ENCODE assay signal across 9 cellular contexts in genomic region chr11:130390071-130390758, GRCh38. TPM values are rescaled to one million over a fixed set of nuclear protein-coding genes. Genes with fewer than 3 reads are reported as not detected.
DNase-seq lines count a peak whose midpoint lies in the region; ATAC-seq, FAIRE-seq and TF ChIP-seq lines count a peak whose summit lies in the region.
"Had no signal": no experiment of that assay in that cellular context is flagged by ENCODE, and none has a peak within 500 bp of the region (broad histone marks: within the 10 kb centered on the region; RNA-seq: fewer than 3 reads in every experiment).

No MANE protein-coding gene starts in this region.

- H3K9me3 ChIP-seq in BLaER1: no peaks in the 10 kb centered on the region
- H3K9me3 ChIP-seq in mesenchymal stem cell (ENCODE audit: control insufficient read depth, low read length): no peaks in the 10 kb centered on the region

- H3K27me3 Mint-ChIP-seq in activated CD4-positive, alpha-beta T cell treated with anti-CD3 and anti-CD28 coated beads, Interleukin-2, amount 10 ng/mL, durations not matched to agents 24 days and 14 days: peaks cover 9% of the 10 kb centered on the region

- no peak overlapping the region for H2AFZ ChIP-seq in mesenchymal stem cell (ENCODE audit: low read depth, low read length)

- FAIRE-seq in GM12891 (lab: Jason Lieb, UNC): no peak

- DNase-seq in NCI-H1092 (lab: John Stamatoyannopoulos, UW): peak; percentile 7
- DNase-seq in cardiac fibroblast (ENCODE audit: low read depth in 2 of 2): peak; percentile 82
- DNase-seq in mesenchymal stem cell: peak; percentile 90
- no peak for DNase-seq in NCI-H524 (lab: John Stamatoyannopoulos, UW)
- no peak for DNase-seq in GM12891 (ENCODE audit: insufficient read length, low spot score)
- no peak for DNase-seq in activated CD4-positive, alpha-beta T cell treated with anti-CD3 and anti-CD28 coated beads, Interleukin-2, amount 10 ng/mL, durations not matched to agents 24 days and 14 days

- no peak overlapping the region for H3K4ac ChIP-seq in mesenchymal stem cell (ENCODE audit: low read depth in 1 of 2, low read length in 2 of 2)

- H3K4me1 Mint-ChIP-seq in activated CD4-positive, alpha-beta T cell treated with anti-CD3 and anti-CD28 coated beads, Interleukin-2, amount 10 ng/mL, durations not matched to agents 24 days and 14 days: peaks cover 16% of the 10 kb centered on the region

- H3K18ac ChIP-seq in mesenchymal stem cell (ENCODE audit: low read depth in 1 of 2, low read length in 2 of 2): peak overlapping the region in 1 of 2 experiments; percentile 4

- TF ChIP-seq POLR2A in GM12891 (IDR thresholded peaks at IDR 0.05; ENCODE audit: low read depth, low read length): no peak

- no peak overlapping the region for H2BK120ac ChIP-seq in mesenchymal stem cell (ENCODE audit: low read depth, low read length)

- H3K79me1 ChIP-seq in mesenchymal stem cell (replicated peaks; ENCODE audit: low read length, poor library complexity, severe bottlenecking): no peaks in the 10 kb centered on the region

- peaks cover 30% of the 10 kb centered on the region for H3K4me1 ChIP-seq in BLaER1
- peaks cover 7% of the 10 kb centered on the region for H3K4me1 ChIP-seq in mesenchymal stem cell (ENCODE audit: control insufficient read depth, insufficient read depth, low read depth, low read length)

- H4K91ac ChIP-seq in mesenchymal stem cell (ENCODE audit: low read length): no peak overlapping the region

- H3K27ac Mint-ChIP-seq in activated CD4-positive, alpha-beta T cell treated with anti-CD3 and anti-CD28 coated beads, Interleukin-2, amount 10 ng/mL, durations not matched to agents 24 days and 14 days: no peak overlapping the region

- intact Hi-C loops in activated CD4-positive, alpha-beta T cell treated with anti-CD3 and anti-CD28 coated beads, Interleukin-2, amount 10 ng/mL, durations not matched to agents 24 days and 14 days (cut with micrococcal nuclease): no loop called here

- no peak overlapping the region for H3K14ac ChIP-seq in mesenchymal stem cell (ENCODE audit: low read length in 2 of 2)

- ATAC-seq in HG02588 (IDR thresholded peaks at IDR 0.05; ENCODE audit: unreplicated experiment): no peak

- peaks cover 11% of the 10 kb centered on the region; the same call in 1 of the 2 replicates for H4K20me1 ChIP-seq in BLaER1

- no peaks in the 10 kb centered on the region for H3K36me3 Mint-ChIP-seq in activated CD4-positive, alpha-beta T cell treated with anti-CD3 and anti-CD28 coated beads, Interleukin-2, amount 10 ng/mL, durations not matched to agents 24 days and 14 days (ENCODE audit: low read depth)

- H3K4me3 ChIP-seq in BLaER1 (no peak overlapping the region), cardiac fibroblast (replicated peaks in 1 of 2; ENCODE audit: low read depth in 2 of 2, low read length in 2 of 2) (no peak overlapping the region), mesenchymal stem cell (ENCODE audit: insufficient read depth in 1 of 2, low read depth in 1 of 2, low read length in 2 of 2) (no peak overlapping the region)

- H2AK5ac ChIP-seq in mesenchymal stem cell (ENCODE audit: low read length, severe bottlenecking): no peak overlapping the region

- H3K9me3 Mint-ChIP-seq in activated CD4-positive, alpha-beta T cell treated with anti-CD3 and anti-CD28 coated beads, Interleukin-2, amount 10 ng/mL, durations not matched to agents 24 days and 14 days: no peaks in the 10 kb centered on the region

- H2BK15ac ChIP-seq in mesenchymal stem cell (ENCODE audit: low read depth, poor library complexity, severe bottlenecking): no peak overlapping the region

- no peak overlapping the region for H3K9ac ChIP-seq in BLaER1
- no peak overlapping the region for H3K9ac ChIP-seq in mesenchymal stem cell (ENCODE audit: low read length)

- no peak overlapping the region for H4K8ac ChIP-seq in mesenchymal stem cell (ENCODE audit: low read length)

- no peak overlapping the region for H2BK12ac ChIP-seq in mesenchymal stem cell (ENCODE audit: low read length in 2 of 2)

- peak; percentile 64 for TF ChIP-seq CTCF in cardiac fibroblast (IDR thresholded peaks at IDR 0.05; ENCODE audit: low read depth, low read length)

- peaks cover 50% of the 10 kb centered on the region for H3K27me3 ChIP-seq in BLaER1
- peaks cover 20 to 67% of the 10 kb centered on the region in 2 experiments for H3K27me3 ChIP-seq in mesenchymal stem cell (ENCODE audit: control insufficient read depth in 1 of 2, insufficient read depth in 1 of 2, low read length in 2 of 2)

- H2BK5ac ChIP-seq in mesenchymal stem cell (ENCODE audit: low read depth, low read length, poor library complexity, severe bottlenecking): no peak overlapping the region

- H3K4me2 ChIP-seq in BLaER1 (peak overlapping the region; percentile 88), mesenchymal stem cell (ENCODE audit: low read length, poor library complexity, severe bottlenecking) (no peak overlapping the region)

- H3K4me3 Mint-ChIP-seq in activated CD4-positive, alpha-beta T cell treated with anti-CD3 and anti-CD28 coated beads, Interleukin-2, amount 10 ng/mL, durations not matched to agents 24 days and 14 days: no peak overlapping the region

- H3K23ac ChIP-seq in mesenchymal stem cell (ENCODE audit: low read length in 2 of 2): no peak overlapping the region

- H3K27ac ChIP-seq in BLaER1 (no peak overlapping the region), mesenchymal stem cell (ENCODE audit: low read length, poor library complexity, severe bottlenecking) (no peak overlapping the region)

- 10% methylated on average over 9 of the region's 12 CpGs for WGBS in mesenchymal stem cell

- no peaks in the 10 kb centered on the region for H3K36me3 ChIP-seq in BLaER1
- no peaks in the 10 kb centered on the region for H3K36me3 ChIP-seq in mesenchymal stem cell (ENCODE audit: control insufficient read depth in 1 of 2, insufficient read depth in 2 of 2, low read depth in 1 of 2, low read length in 2 of 2)

TF ChIP-seq in GM12891, 5 proteins besides CTCF, POLR2A, EP300 and RAD21:
- TF ChIP-seq PAX5 (IDR thresholded peaks at IDR 0.05; ENCODE audit: insufficient read depth, low read length, severe bottlenecking): no peak
- TF ChIP-seq TAF1 (IDR thresholded peaks at IDR 0.05; ENCODE audit: low read depth, low read length): no peak
- TF ChIP-seq SPI1 (IDR thresholded peaks at IDR 0.05; ENCODE audit: low read depth, low read length): no peak
- TF ChIP-seq POLR2AphosphoS5 (IDR thresholded peaks at IDR 0.05; ENCODE audit: low read depth, low read length): no peak
- no peak for TF ChIP-seq POU2F2 (IDR thresholded peaks at IDR 0.05; ENCODE audit: low read depth, low read length)

RNA-seq across cellular contexts. Expression of gene ADAMTS8, which starts 38.2 kb away (rescaled TPM):
- polyA plus RNA-seq in mesenchymal stem cell (2013, experiment 1 of 2): 1.3 TPM
- 1.2 TPM for polyA plus RNA-seq in mesenchymal stem cell (2013, experiment 2 of 2)
- polyA plus RNA-seq in GM12891 (2012; ENCODE audit: low read depth, missing spikeins): not detected
- total RNA-seq in activated CD4-positive, alpha-beta T cell treated with anti-CD3 and anti-CD28 coated beads, Interleukin-2, amount 10 ng/mL, durations not matched to agents 24 days and 14 days: not detected in 2 replicates
- total RNA-seq: dermis microvascular lymphatic vessel endothelial cell had no signal

RNA-seq across cellular contexts. Expression of gene ADAMTS15, which starts 58.2 kb away (rescaled TPM):
- polyA plus RNA-seq in mesenchymal stem cell (2013, experiment 1 of 2): 0.50 TPM
- 0.45 TPM for polyA plus RNA-seq in mesenchymal stem cell (2013, experiment 2 of 2)
- not detected for polyA plus RNA-seq in GM12891 (2012; ENCODE audit: low read depth, missing spikeins)
- 0.02 TPM in 1 of 2 replicates, not detected in the other for total RNA-seq in activated CD4-positive, alpha-beta T cell treated with anti-CD3 and anti-CD28 coated beads, Interleukin-2, amount 10 ng/mL, durations not matched to agents 24 days and 14 days

Comparison
In these comparisons a context has a peak if more than half of its experiments do, and no peak if none do; other contexts are left out.
1. DNase-seq: peak in NCI-H1092 (single experiment), cardiac fibroblast (2 of 2) and mesenchymal stem cell (single experiment); none in NCI-H524 (0 of 2), GM12891 (single experiment) and activated CD4-positive, alpha-beta T cell treated with anti-CD3 and anti-CD28 coated beads, Interleukin-2, amount 10 ng/mL, durations not matched to agents 24 days and 14 days (single experiment).